9 cellular contexts compared by ENCODE assay signal in the genomic region with DNA sequence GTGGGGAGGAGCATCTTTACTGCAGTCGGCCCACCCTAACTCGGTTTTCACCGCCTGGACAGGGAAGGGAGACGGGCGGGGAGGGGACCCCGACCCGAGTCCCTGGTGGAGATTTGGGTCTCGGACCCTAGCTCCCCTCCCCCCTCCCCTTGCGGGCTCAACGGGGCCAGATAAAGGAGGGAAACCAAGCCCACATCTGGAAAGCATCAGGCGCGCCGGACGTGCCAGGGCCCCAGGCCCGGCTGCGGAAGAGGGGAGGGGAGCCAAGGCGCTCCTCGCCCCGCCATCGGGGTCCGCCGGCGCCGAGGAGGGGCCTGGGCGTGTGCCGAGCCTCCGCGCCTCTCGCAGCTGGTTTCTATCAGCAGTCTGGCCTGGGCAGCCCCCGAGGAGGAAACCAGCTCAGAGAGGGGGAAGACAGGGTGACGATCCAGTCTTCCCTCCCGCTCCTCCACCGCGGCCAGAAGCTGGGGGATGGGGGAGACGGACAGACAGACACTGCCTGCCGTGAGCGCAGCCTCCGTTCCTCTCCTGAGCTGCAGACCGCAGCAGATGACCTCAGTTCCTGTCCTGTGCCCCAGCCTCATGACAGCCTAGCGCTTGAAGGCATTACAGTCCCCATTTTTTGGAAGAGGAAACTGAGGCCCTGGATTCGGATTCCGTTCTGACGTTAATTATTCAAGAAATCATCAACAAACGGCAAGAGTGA. TPM values are rescaled to one million over a fixed set of nuclear protein-coding genes. Genes with fewer than 3 reads are reported as not detected.
A peak's percentile ranks its signal among the peaks of the same experiment; 100 is the strongest.
DNase-seq lines count a peak whose midpoint lies in the region; ATAC-seq, FAIRE-seq and TF ChIP-seq lines count a peak whose summit lies in the region.
"Had no signal": no experiment of that assay in that cellular context is flagged by ENCODE, and none has a peak within 500 bp of the region (broad histone marks: within the 10 kb centered on the region; RNA-seq: fewer than 3 reads in every experiment).

No MANE protein-coding gene starts in this region.

- H3K4me3 ChIP-seq in Loucy (ENCODE audit: low read length, poor library complexity, severe bottlenecking): peak overlapping the region; percentile 67
- peak overlapping the region; percentile 41 for H3K4me3 ChIP-seq in astrocyte of the spinal cord (ENCODE audit: low read depth, low read length)
- H3K4me3 ChIP-seq in keratinocyte (ENCODE audit: control insufficient read depth in 2 of 3, extremely low read depth in 1 of 3, insufficient read depth in 2 of 3, low read depth in 1 of 3, low read length in 3 of 3): peak overlapping the region; percentile 35 to 78 (median 42)
- H3K4me3 ChIP-seq in suprapubic skin: peak overlapping the region; percentile 49

- no peaks in the 10 kb centered on the region for H3F3A ChIP-seq in Loucy (ENCODE audit: low read depth)

- H3K79me2 ChIP-seq in Loucy (ENCODE audit: insufficient read depth, low read length) (no peaks in the 10 kb centered on the region), keratinocyte (ENCODE audit: control insufficient read depth, insufficient read depth, low read length) (no peaks in the 10 kb centered on the region)

- 4% methylated on average over 14 of the region's 44 CpGs for WGBS in suprapubic skin

- TF ChIP-seq POLR2A in suprapubic skin (IDR thresholded peaks at IDR 0.05): no peak

- H3K27ac ChIP-seq in keratinocyte (ENCODE audit: control insufficient read depth, insufficient read depth, low read length): no peak overlapping the region
- H3K27ac ChIP-seq in suprapubic skin: peak overlapping the region; percentile 61

- H3K9me2 ChIP-seq in Loucy (replicated peaks; ENCODE audit: low read depth, low read length): no peaks in the 10 kb centered on the region

- H4K20me1 ChIP-seq in Loucy (ENCODE audit: insufficient read depth, low read length, poor library complexity, severe bottlenecking) (no peaks in the 10 kb centered on the region), keratinocyte (ENCODE audit: control insufficient read depth, extremely low read depth, insufficient read depth, low read length) (no peaks in the 10 kb centered on the region)

- H3K9me1 ChIP-seq in keratinocyte (ENCODE audit: control insufficient read depth, extremely low read depth, insufficient read depth, low read length): no peaks in the 10 kb centered on the region

- H3K9ac ChIP-seq in Loucy (ENCODE audit: low read depth, low read length, poor library complexity, severe bottlenecking): no peak overlapping the region
- H3K9ac ChIP-seq in keratinocyte (ENCODE audit: control insufficient read depth, extremely low read depth, insufficient read depth, low read length): no peak overlapping the region

- peaks cover 4% of the 10 kb centered on the region for H3K4me1 ChIP-seq in Loucy (ENCODE audit: insufficient read depth, low read length, poor library complexity, severe bottlenecking)
- H3K4me1 ChIP-seq in keratinocyte (ENCODE audit: control insufficient read depth, extremely low read depth, insufficient read depth, low read length): peaks cover 18% of the 10 kb centered on the region
- peaks cover 29% of the 10 kb centered on the region for H3K4me1 ChIP-seq in suprapubic skin

- H2AFZ ChIP-seq in Loucy (ENCODE audit: low read length): no peak overlapping the region
- H2AFZ ChIP-seq in keratinocyte (ENCODE audit: control insufficient read depth, low read length): peak overlapping the region; percentile 59

- no peak for ATAC-seq in HG03521 (IDR thresholded peaks at IDR 0.05; ENCODE audit: unreplicated experiment)

- H3K27me3 ChIP-seq in Loucy (ENCODE audit: insufficient read depth, low read length, poor library complexity, severe bottlenecking): no peaks in the 10 kb centered on the region
- H3K27me3 ChIP-seq in keratinocyte (ENCODE audit: control insufficient read depth, extremely low read depth, insufficient read depth, low read length): peaks cover 57% of the 10 kb centered on the region
- peaks cover 15% of the 10 kb centered on the region for H3K27me3 ChIP-seq in suprapubic skin

- TF ChIP-seq CTCF in Loucy (conservative IDR thresholded peaks at IDR 0.05; ENCODE audit: low read length) (no peak), astrocyte of the spinal cord (IDR thresholded peaks at IDR 0.05; ENCODE audit: low read depth, low read length) (no peak), keratinocyte (optimal IDR thresholded peaks at IDR 0.05 in 1 of 3, IDR thresholded peaks at IDR 0.05 in 1 of 3, conservative IDR thresholded peaks at IDR 0.05 in 1 of 3; ENCODE audit: extremely low read depth in 1 of 3, insufficient read depth in 2 of 3, low read length in 3 of 3) (no peak), suprapubic skin (IDR thresholded peaks at IDR 0.05) (no peak)

- TF ChIP-seq EP300 in suprapubic skin (IDR thresholded peaks at IDR 0.05): no peak

- dilution Hi-C loops in keratinocyte (cut with MboI; ENCODE audit: extremely low pct_ligation_motif_present, low sequenced_read_pairs): no loop called here

- no peak for FAIRE-seq in keratinocyte (lab: Jason Lieb, UNC)
- FAIRE-seq: A204.1 had no signal

- no peaks in the 10 kb centered on the region for H3K36me3 ChIP-seq in Loucy (ENCODE audit: insufficient read depth, low read length)
- H3K36me3 ChIP-seq in keratinocyte (ENCODE audit: control insufficient read depth in 2 of 2, extremely low read depth in 1 of 2, insufficient read depth in 2 of 2, low read length in 2 of 2): no peaks in the 10 kb centered on the region
- no peaks in the 10 kb centered on the region for H3K36me3 ChIP-seq in suprapubic skin

- DNase-seq in DMS53 (lab: John Stamatoyannopoulos, UW) (peak; percentile 75), DMS53 treated with DMSO at 0.1 percent for 48 hours (lab: John Stamatoyannopoulos, UW; ENCODE audit: unreplicated experiment) (no peak), astrocyte of the spinal cord (ENCODE audit: low read depth, low spot score) (no peak), keratinocyte (ENCODE audit: low read depth, low spot score) (no peak), suprapubic skin (ENCODE audit: low spot score in 2 of 2) (peak in 1 of 2 donors; percentile 78), NCI-H345 (lab: John Stamatoyannopoulos, UW) (no peak)

- in situ Hi-C loops in astrocyte of the spinal cord (cut with HindIII; ENCODE audit: low sequenced_read_pairs): no loop called here

- H3K4me2 ChIP-seq in Loucy (ENCODE audit: low read depth, low read length, poor library complexity, severe bottlenecking): peak overlapping the region; percentile 74
- peak overlapping the region; percentile 91 for H3K4me2 ChIP-seq in keratinocyte (ENCODE audit: control insufficient read depth, extremely low read depth, insufficient read depth, low read depth, low read length)

- H3K9me3 ChIP-seq in Loucy (ENCODE audit: insufficient read depth, low read depth, low read length) (no peaks in the 10 kb centered on the region), keratinocyte (ENCODE audit: control insufficient read depth, low read depth, low read length) (no peaks in the 10 kb centered on the region), suprapubic skin (no peaks in the 10 kb centered on the region)

RNA-seq across cellular contexts. Expression of a gene that starts 3.5 kb away (rescaled TPM):
- polyA plus RNA-seq in keratinocyte: not detected in 3 replicates
- polyA plus RNA-seq in keratinocyte (2011; ENCODE audit: low read depth): not detected
- not detected in 2 replicates for polyA plus RNA-seq in keratinocyte (2011; cell fraction: cytosol; rRNA removed)
- not detected in 2 replicates for polyA plus RNA-seq in keratinocyte (2011; cell fraction: nucleus; rRNA removed)
- not detected in 2 replicates for polyA plus RNA-seq in keratinocyte (2012; ENCODE audit: low replicate concordance)
- not detected in 3 replicates for polyA minus RNA-seq in keratinocyte
- polyA minus RNA-seq in keratinocyte (2011; cell fraction: cytosol; rRNA and poly(A)+ RNA removed): not detected
- not detected in 2 replicates for polyA minus RNA-seq in keratinocyte (2011; cell fraction: nucleus; rRNA and poly(A)+ RNA removed)
- not detected for total RNA-seq in suprapubic skin

RNA-seq across cellular contexts. Expression of a gene that starts 14.6 kb away (rescaled TPM):
- polyA plus RNA-seq in keratinocyte: 0.08 TPM in 1 of 3 replicates, not detected in the others
- polyA plus RNA-seq in keratinocyte (2011; ENCODE audit: low read depth): not detected
- not detected in 2 replicates for polyA plus RNA-seq in keratinocyte (2011; cell fraction: cytosol; rRNA removed)
- not detected in 2 replicates for polyA plus RNA-seq in keratinocyte (2011; cell fraction: nucleus; rRNA removed)
- not detected in 2 replicates for polyA plus RNA-seq in keratinocyte (2012; ENCODE audit: low replicate concordance)
- polyA minus RNA-seq in keratinocyte: not detected in 3 replicates
- polyA minus RNA-seq in keratinocyte (2011; cell fraction: cytosol; rRNA and poly(A)+ RNA removed): not detected
- not detected in 2 replicates for polyA minus RNA-seq in keratinocyte (2011; cell fraction: nucleus; rRNA and poly(A)+ RNA removed)
- 1 to 10 TPM in 3 of 4 donors, under 1 TPM in 1; 0.57 to 6.7 (median 2.4) TPM for total RNA-seq in suprapubic skin

RNA-seq across cellular contexts. Expression of a gene that starts 21.5 kb away (rescaled TPM):
- 0.03 to 0.14 TPM (median 0.04 TPM) in 3 replicates for polyA plus RNA-seq in keratinocyte
- not detected for polyA plus RNA-seq in keratinocyte (2011; ENCODE audit: low read depth)
- 0.09 and 0.11 TPM in 2 replicates for polyA plus RNA-seq in keratinocyte (2011; cell fraction: cytosol; rRNA removed)
- 0.11 and 0.28 TPM in 2 replicates for polyA plus RNA-seq in keratinocyte (2011; cell fraction: nucleus; rRNA removed)
- 0.06 and 0.11 TPM in 2 replicates for polyA plus RNA-seq in keratinocyte (2012; ENCODE audit: low replicate concordance)
- polyA minus RNA-seq in keratinocyte: 0.06 TPM in 1 of 3 replicates, not detected in the others
- polyA minus RNA-seq in keratinocyte (2011; cell fraction: cytosol; rRNA and poly(A)+ RNA removed): not detected
- polyA minus RNA-seq in keratinocyte (2011; cell fraction: nucleus; rRNA and poly(A)+ RNA removed): not detected in 2 replicates
- total RNA-seq in suprapubic skin: 1 to 10 TPM in 3 of 4 donors, under 1 TPM in 1; 0.68 to 1.8 (median 1.2) TPM

RNA-seq across cellular contexts. Expression of a gene that starts 38.4 kb away (rescaled TPM):
- polyA plus RNA-seq in keratinocyte: 245 to 556 TPM (median 411 TPM) in 3 replicates
- polyA plus RNA-seq in keratinocyte (2011; ENCODE audit: low read depth): 89.9 TPM
- polyA plus RNA-seq in keratinocyte (2011; cell fraction: cytosol; rRNA removed): 302 and 508 TPM in 2 replicates
- 219 and 253 TPM in 2 replicates for polyA plus RNA-seq in keratinocyte (2011; cell fraction: nucleus; rRNA removed)
- polyA plus RNA-seq in keratinocyte (2012; ENCODE audit: low replicate concordance): 83.5 and 391 TPM in 2 replicates
- polyA minus RNA-seq in keratinocyte: 162 to 240 TPM (median 238 TPM) in 3 replicates
- polyA minus RNA-seq in keratinocyte (2011; cell fraction: cytosol; rRNA and poly(A)+ RNA removed): 171 TPM
- 34.4 and 50.8 TPM in 2 replicates for polyA minus RNA-seq in keratinocyte (2011; cell fraction: nucleus; rRNA and poly(A)+ RNA removed)
- total RNA-seq in suprapubic skin: 100 to 1,000 TPM in 1 of 4 donors, 10 to 100 TPM in 3; 56.0 to 102 (median 78.6) TPM
